Comparison of ENCODE assay signal across 8 cellular contexts in the genomic region with DNA sequence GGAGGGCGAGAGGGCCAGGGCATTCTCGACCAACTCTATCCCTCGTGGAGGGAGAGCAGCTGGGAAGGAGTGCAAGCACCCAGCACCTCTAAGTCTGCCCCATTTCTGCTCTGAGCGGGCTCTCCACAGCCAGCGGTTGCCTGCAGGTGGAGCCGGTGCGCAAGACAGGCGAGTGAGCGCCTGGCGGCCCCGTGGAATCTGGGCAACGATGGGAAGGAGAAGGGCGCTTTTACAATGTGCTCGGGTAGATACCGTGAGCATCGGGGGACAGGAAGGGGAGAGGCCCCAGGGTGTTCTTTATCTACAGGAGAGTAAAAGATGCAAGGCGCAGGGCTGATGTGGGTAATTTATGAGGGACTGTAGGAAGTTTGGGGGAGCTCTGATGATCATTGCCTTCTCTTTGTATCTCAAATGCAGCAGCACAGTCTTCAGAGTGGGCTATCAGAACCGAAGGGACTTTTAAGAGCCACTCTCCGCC. TPM values are rescaled to one million over a fixed set of nuclear protein-coding genes. Genes with fewer than 3 reads are reported as not detected.
A peak's percentile ranks its signal among the peaks of the same experiment; 100 is the strongest.
DNase-seq lines count a peak whose midpoint lies in the region; ATAC-seq, FAIRE-seq and TF ChIP-seq lines count a peak whose summit lies in the region.

No MANE protein-coding gene starts in this region.

- CTCF ChIA-PET in A549 (lab: Yijun Ruan, JAX) (interaction anchor here (0.6 to 3.4 kb wide), 29 partner anchors 7 to 593 kb away, joined by 3 to 24 read pairs (median 5); partner anchors contain the start of gene CHCHD5), mammary epithelial cell (lab: Charles Lee; ENCODE audit: low non-redundant PET) (no interaction called here)

- ATAC-seq in A549 (peak; percentile 86 to 94), GM18519 (IDR thresholded peaks at IDR 0.05; ENCODE audit: low FRiP score, unreplicated experiment) (peak; percentile 53), HG03064 (IDR thresholded peaks at IDR 0.05; ENCODE audit: low read depth, unreplicated experiment) (peak; percentile 62)

- H4K20me1 ChIP-seq in mammary epithelial cell (ENCODE audit: insufficient read depth, low read length) = no peaks in the 10 kb centered on the region

- no peaks in the 10 kb centered on the region for H3K27me3 ChIP-seq in WERI-Rb-1 (ENCODE audit: insufficient read depth, low read depth, severe bottlenecking)
- no peaks in the 10 kb centered on the region for H3K27me3 ChIP-seq in mammary epithelial cell (ENCODE audit: insufficient read depth, low read length)
- H3K27me3 ChIP-seq in spleen (replicated peaks in 1 of 7) = no peaks in the 10 kb centered on the region

- intact Hi-C loops in mammary epithelial cell (cut with micrococcal nuclease) = loop anchor here (1.0 to 5.0 kb wide), 4 partner anchors 61 to 245 kb away; partner anchors contain the start of genes POLR1B and ZC3H8
- intact Hi-C loops in spleen (cut with DNase I; ENCODE audit: low total_unique reads) = loop anchor here (10.0 kb wide), 1 partner anchor 104 kb away; the partner anchor contains the start of gene CHCHD5

- peak overlapping the region; percentile 92 for H3K4me2 ChIP-seq in A549
- H3K4me2 ChIP-seq in mammary epithelial cell (ENCODE audit: insufficient read depth, low read depth, low read length) = peak overlapping the region; percentile 84

- FAIRE-seq in A549 (lab: Jason Lieb, UNC) = no peak

- H2AFZ ChIP-seq in mammary epithelial cell (ENCODE audit: low read depth, low read length) = peak overlapping the region; percentile 92

- peak overlapping the region; percentile 76 for H3K9ac ChIP-seq in mammary epithelial cell (ENCODE audit: insufficient read depth, low read length)

- TF ChIP-seq CTCF in A549 (IDR thresholded peaks at IDR 0.05) (peak; percentile 70), WERI-Rb-1 (IDR thresholded peaks at IDR 0.05; ENCODE audit: low read depth, low read length) (peak; percentile 92), mammary epithelial cell (conservative IDR thresholded peaks at IDR 0.05 in 1 of 2, IDR thresholded peaks at IDR 0.05 in 1 of 2; ENCODE audit: extremely low read depth in 1 of 2, insufficient read depth in 1 of 2, low read depth in 1 of 2, low read length in 2 of 2) (peak; percentile 71 to 94), spleen (IDR thresholded peaks at IDR 0.05 in 8 of 11, conservative IDR thresholded peaks at IDR 0.05 in 3 of 11) (peak; percentile 56 to 85 (median 80))

- no peak for TF ChIP-seq EP300 in A549 (IDR thresholded peaks at IDR 0.05)

- H3K27ac ChIP-seq in A549 (peak overlapping the region; percentile 84 to 93), WERI-Rb-1 (peak overlapping the region; percentile 57; the same call in 1 of the 2 replicates), mammary epithelial cell (ENCODE audit: insufficient read depth, low read depth, low read length) (peak overlapping the region; percentile 46), spleen (peak overlapping the region; percentile 37 to 96 (median 92))

- TF ChIP-seq POLR2A in A549 (IDR thresholded peaks at IDR 0.05; ENCODE audit: low read length) (peak; percentile 21; the same call in 1 of the 2 replicates), spleen (IDR thresholded peaks at IDR 0.05) (no peak)

- H3K4me3 ChIP-seq in A549 (peak overlapping the region; percentile 59), WERI-Rb-1 (ENCODE audit: low read depth, low read length) (peak overlapping the region; percentile 65), mammary epithelial cell (replicated peaks in 1 of 3; ENCODE audit: insufficient read depth in 1 of 3, low read depth in 2 of 3, low read length in 3 of 3) (peak overlapping the region; percentile 58 to 84 (median 76)), spleen (peak overlapping the region; percentile 38 to 95 (median 87))

- WGBS in A549 (ENCODE audit: missing lambda C conversion rate) = 0% methylated on average over 19 of the region's 19 CpGs
- WGBS in mammary epithelial cell (ENCODE audit: low coverage, missing lambda C conversion rate) = 8% methylated on average over 10 of the region's 19 CpGs
- whole genome bisulfite sequencing in spleen, 5 donors = 0 to 1% (median 0%) methylated on average over 18 to 19 of the region's 19 CpGs

- H3K9me3 ChIP-seq in A549 = no peaks in the 10 kb centered on the region
- H3K9me3 ChIP-seq in WERI-Rb-1 (ENCODE audit: severe bottlenecking) = no peaks in the 10 kb centered on the region
- no peaks in the 10 kb centered on the region for H3K9me3 ChIP-seq in mammary epithelial cell (replicated peaks; ENCODE audit: insufficient read depth, low read length)
- H3K9me3 ChIP-seq in spleen = no peaks in the 10 kb centered on the region

- peaks cover 39% of the 10 kb centered on the region for H3K79me2 ChIP-seq in mammary epithelial cell (ENCODE audit: insufficient read depth, low read length)

- in situ Hi-C loops in mammary epithelial cell (cut with MboI; ENCODE audit: low sequenced_read_pairs in 2 of 2) = no loop called here

- H3K4me1 ChIP-seq in A549 (peaks cover 13% of the 10 kb centered on the region), mammary epithelial cell (ENCODE audit: insufficient read depth, low read length) (peaks cover 16% of the 10 kb centered on the region), spleen (peaks cover 13 to 48% (median 27%) of the 10 kb centered on the region in 6 donors)

- peak; percentile 81 to 82 for TF ChIP-seq RAD21 in A549 (conservative IDR thresholded peaks at IDR 0.05 in 1 of 2, IDR thresholded peaks at IDR 0.05 in 1 of 2)

- POLR2A ChIA-PET in A549 (lab: Yijun Ruan, JAX) = interaction anchor here (1.0 kb wide), 2 partner anchors 13 to 102 kb away, joined by 3 to 4 read pairs; no protein-coding TSS in a partner anchor

- BruUV-seq in mammary epithelial cell (replicated peaks; lab: Mats Ljungman, UMichigan) = no TSS peak

- H3K36me3 ChIP-seq in WERI-Rb-1 (peaks cover 27% of the 10 kb centered on the region), mammary epithelial cell (ENCODE audit: insufficient read depth, low read length) (no peaks in the 10 kb centered on the region), spleen (peaks cover 0 to 5% (median 0%) of the 10 kb centered on the region in 6 donors)

- dilution Hi-C loops in mammary epithelial cell (cut with HindIII; ENCODE audit: low sequenced_read_pairs) = no loop called here

- DNase-seq in A549 (ENCODE audit: low read depth in 1 of 2, low spot score in 1 of 2) = peak; percentile 87 to 89
- peak; percentile 86 for DNase-seq in NCI-H2171 treated with DMSO at 0.1 percent for 48 hours (lab: John Stamatoyannopoulos, UW)
- DNase-seq in WERI-Rb-1 = peak; percentile 85
- DNase-seq in mammary epithelial cell = peak; percentile 80
- DNase-seq in inferior parietal cortex (ENCODE audit: extremely low spot score) = peak; percentile 84
- DNase-seq in spleen = peak; percentile 96

TF ChIP-seq in A549, 52 proteins besides CTCF, POLR2A, EP300 and RAD21:
- peak; percentile 80 for TF ChIP-seq SMC3 (IDR thresholded peaks at IDR 0.05)
- TF ChIP-seq MAX (IDR thresholded peaks at IDR 0.05) = peak; percentile 77; the same call in 1 of the 2 replicates
- peak; percentile 57; the same call in 1 of the 2 replicates for TF ChIP-seq MYC (IDR thresholded peaks at IDR 0.05; ENCODE audit: borderline replicate concordance, low read length)
- no peak for TF ChIP-seq ZFP36 (IDR thresholded peaks at IDR 0.05; ENCODE audit: borderline replicate concordance, partially characterized antibody)
TF ChIP-seq in A549: peak in this region for 3.

RNA-seq across cellular contexts. Expression of gene TTL, which starts 0.9 kb away (rescaled TPM):
- polyA plus RNA-seq in A549 (2011; rRNA removed) = 29.7 and 39.0 TPM in 2 replicates
- polyA plus RNA-seq in A549 (2012; cell fraction: cytosol; rRNA removed) = 9.2 and 11.8 TPM in 2 replicates
- 12.8 and 20.8 TPM in 2 replicates for polyA plus RNA-seq in A549 (2012; cell fraction: nucleus; rRNA removed)
- 29.8 to 33.1 TPM (median 31.3 TPM) in 3 replicates for polyA plus RNA-seq in A549 (2017; fragmentation: RNase III; extraction: RNeasy Plus Mini Kit Qiagen cat#74134 plus additional on column Dnase treatment)
- 34.0 and 42.1 TPM in 2 replicates for polyA minus RNA-seq in A549 (2011; rRNA and poly(A)+ RNA removed)
- total RNA-seq in mammary epithelial cell = 10 to 100 TPM; 64.6 to 68.5 TPM
- 24.5 TPM for polyA plus RNA-seq in mammary epithelial cell
- polyA minus RNA-seq in mammary epithelial cell = 65.2 TPM
- total RNA-seq in spleen = 10 to 100 TPM; 17.6 to 29.8 (median 27.1) TPM
- 10 to 100 TPM in 1 of 3 donors, 1 to 10 TPM in 2; 8.1 to 12.7 (median 9.1) TPM for polyA plus RNA-seq in spleen

RNA-seq across cellular contexts. Expression of gene RGPD8, which starts 47.6 kb away (rescaled TPM):
- polyA plus RNA-seq in A549 (2011; rRNA removed) (5.0 and 7.6 TPM in 2 replicates), A549 (2017; fragmentation: RNase III; extraction: RNeasy Plus Mini Kit Qiagen cat#74134 plus additional on column Dnase treatment) (2.4 to 3.5 TPM (median 2.7 TPM) in 3 replicates), mammary epithelial cell (1.3 TPM), spleen (1 to 10 TPM in 1 of 3 donors, under 1 TPM in 2; 0.09 to 1.3 (median 0.49) TPM)
- 1.0 and 1.1 TPM in 2 replicates for polyA plus RNA-seq in A549 (2012; cell fraction: cytosol; rRNA removed)
- 1.4 and 2.1 TPM in 2 replicates for polyA plus RNA-seq in A549 (2012; cell fraction: nucleus; rRNA removed)
- polyA minus RNA-seq in A549 (2011; rRNA and poly(A)+ RNA removed) = 3.8 and 4.9 TPM in 2 replicates
- total RNA-seq in mammary epithelial cell (10 to 100 TPM; 11.7 to 16.7 TPM), spleen (10 to 100 TPM; 11.1 to 35.4 (median 18.9) TPM)
- polyA minus RNA-seq in mammary epithelial cell = 6.7 TPM

Comparison
In these comparisons a context has a peak if more than half of its experiments do, and no peak if none do; other contexts are left out.
1. Peak in every context shown above with its lines: DNase-seq, ATAC-seq, H3K4me3 ChIP-seq and H3K27ac ChIP-seq.